In the genomic region with DNA sequence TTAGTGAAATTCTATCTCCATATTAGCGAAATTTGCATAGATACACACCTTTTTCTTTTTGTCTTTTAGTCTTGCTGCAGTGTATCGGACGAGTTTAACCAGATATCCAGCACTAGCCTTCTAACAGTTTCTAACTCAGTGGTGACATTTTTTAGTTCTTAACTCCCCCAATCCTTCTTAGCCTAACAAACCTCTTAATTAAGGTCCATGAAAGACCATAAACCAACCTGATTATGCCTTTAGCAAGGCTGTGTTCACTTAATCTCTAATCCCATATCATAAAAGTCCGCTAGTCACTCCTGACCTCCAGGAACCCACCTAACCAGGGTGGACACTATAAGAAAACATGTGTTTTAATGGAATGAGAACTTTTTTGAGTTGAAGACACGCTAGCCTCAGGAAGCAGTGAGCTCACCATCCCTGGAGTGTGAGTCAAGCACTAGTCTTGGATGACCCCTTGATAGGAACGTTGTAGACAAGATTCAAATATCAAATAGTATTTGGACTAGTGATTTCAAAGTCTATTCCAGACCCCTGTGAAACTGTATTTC, we compare ENCODE assay signal across 8 cellular contexts. TPM values are rescaled to one million over a fixed set of nuclear protein-coding genes. Genes with fewer than 3 reads are reported as not detected.
DNase-seq lines count a peak whose midpoint lies in the region; ATAC-seq, FAIRE-seq and TF ChIP-seq lines count a peak whose summit lies in the region.

No MANE protein-coding gene starts in this region.

- H3K4me3 Mint-ChIP-seq in astrocyte (ENCODE audit: unreplicated experiment), result peak overlapping the region; percentile 89

- H3K36me3 ChIP-seq in astrocyte (ENCODE audit: insufficient read depth, low read length) (peaks cover 3% of the 10 kb centered on the region), left lung (peaks cover 0 to 6% of the 10 kb centered on the region in 2 donors), thyroid gland (no peaks in the 10 kb centered on the region)

- peak overlapping the region; percentile 60 for H3K27ac Mint-ChIP-seq in astrocyte (ENCODE audit: unreplicated experiment)

- H3K9me3 Mint-ChIP-seq in astrocyte (ENCODE audit: unreplicated experiment), result no peaks in the 10 kb centered on the region

- peaks cover 70% of the 10 kb centered on the region for H3K79me2 ChIP-seq in astrocyte (ENCODE audit: insufficient read depth, low read length)

- no peak for TF ChIP-seq CTCF in astrocyte (IDR thresholded peaks at IDR 0.05; ENCODE audit: insufficient read depth, low read depth, low read length)
- no peak for TF ChIP-seq CTCF in left lung (IDR thresholded peaks at IDR 0.05)
- no peak for TF ChIP-seq CTCF in thyroid gland (IDR thresholded peaks at IDR 0.05)

- intact Hi-C loops in left lung (cut with DNase I) (no loop called here), thyroid gland (cut with DNase I) (loop anchor here (10.0 kb wide), 1 partner anchor 168 kb away; a partner anchor contains a TSS), posterior cingulate gyrus (cut with DNase I) (loop anchor here (5.0 kb wide), 1 partner anchor 61 kb away; a partner anchor contains a TSS)

- H3K4me3 ChIP-seq in astrocyte (ENCODE audit: insufficient read depth, low read depth, low read length), result peak overlapping the region; percentile 70
- H3K4me3 ChIP-seq in left lung, result peak overlapping the region; percentile 71 to 90
- H3K4me3 ChIP-seq in thyroid gland (replicated peaks in 1 of 3), result peak overlapping the region in 2 of 3 donors; percentile 2 to 59

- WGBS in thyroid gland, 2 donors, result 30 to 40% methylated on average over 6 of the region's 6 CpGs

- H3K27ac ChIP-seq in astrocyte (ENCODE audit: low read depth, low read length) (peak overlapping the region; percentile 92), left lung (peak overlapping the region; percentile 99 to 100), thyroid gland (peak overlapping the region; percentile 98 to 100 (median 100))

- H3K4me1 Mint-ChIP-seq in astrocyte (ENCODE audit: low read depth, unreplicated experiment), result peaks cover 6% of the 10 kb centered on the region

- ATAC-seq in left lung, result no peak
- no peak for ATAC-seq in GM18858 (IDR thresholded peaks at IDR 0.05; ENCODE audit: unreplicated experiment)

- no peaks in the 10 kb centered on the region for H4K20me1 ChIP-seq in astrocyte (ENCODE audit: insufficient read depth, low read length)

- H3K9me3 ChIP-seq in astrocyte (ENCODE audit: insufficient read depth, low read depth, low read length), result no peaks in the 10 kb centered on the region
- no peaks in the 10 kb centered on the region for H3K9me3 ChIP-seq in left lung
- H3K9me3 ChIP-seq in thyroid gland, result no peaks in the 10 kb centered on the region

- H3K9ac ChIP-seq in astrocyte (ENCODE audit: low read length), result peak overlapping the region; percentile 98

- H3K4me1 ChIP-seq in astrocyte (ENCODE audit: insufficient read depth, low read length), result peaks cover 19% of the 10 kb centered on the region
- peaks cover 0 to 35% of the 10 kb centered on the region in 2 donors for H3K4me1 ChIP-seq in left lung
- H3K4me1 ChIP-seq in thyroid gland, result peaks cover 0 to 20% of the 10 kb centered on the region in 2 donors

- TF ChIP-seq POLR2A in thyroid gland (IDR thresholded peaks at IDR 0.05), result no peak

- no peaks in the 10 kb centered on the region for H3K36me3 Mint-ChIP-seq in astrocyte (ENCODE audit: low read depth, unreplicated experiment)

- no peak overlapping the region for H2AFZ ChIP-seq in astrocyte (ENCODE audit: low read depth, low read length)

- peak overlapping the region; percentile 89 for H3K4me2 ChIP-seq in astrocyte (ENCODE audit: low read length)

- DNase-seq in GM03348 (ENCODE audit: low spot score) (peak; percentile 70), LoVo (ENCODE audit: low spot score) (peak; percentile 39), astrocyte (ENCODE audit: low read depth) (peak; percentile 86), left lung (no peak), thyroid gland (no peak), NCI-H146 (lab: John Stamatoyannopoulos, UW) (no peak), posterior cingulate gyrus (no peak)

- H3K27me3 ChIP-seq in astrocyte (ENCODE audit: insufficient read depth, low read length) (no peaks in the 10 kb centered on the region), left lung (no peaks in the 10 kb centered on the region), thyroid gland (no peaks in the 10 kb centered on the region)

- FAIRE-seq in astrocyte (lab: Jason Lieb, UNC), result peak; percentile 83

- H3K27me3 Mint-ChIP-seq in astrocyte (ENCODE audit: low read depth, unreplicated experiment), result no peaks in the 10 kb centered on the region

RNA-seq across cellular contexts. Expression of a gene that starts 9.4 kb away (rescaled TPM):
- total RNA-seq in astrocyte (13.4 and 16.7 TPM in 2 replicates), left lung (10 to 100 TPM; 36.8 to 43.1 TPM), thyroid gland (10 to 100 TPM; 52.3 to 77.3 (median 62.7) TPM)

RNA-seq across cellular contexts. Expression of a gene that starts 30.6 kb away (rescaled TPM):
- 2.8 and 4.3 TPM in 2 replicates for total RNA-seq in astrocyte
- under 1 TPM; 0.24 to 0.70 TPM for total RNA-seq in left lung
- not detected for total RNA-seq in thyroid gland

RNA-seq across cellular contexts. Expression of a gene that starts 58.8 kb away (rescaled TPM):
- total RNA-seq in astrocyte, result 0.38 and 0.70 TPM in 2 replicates
- 1 to 10 TPM; 7.3 to 8.9 TPM for total RNA-seq in left lung
- total RNA-seq in thyroid gland, result 10 to 100 TPM; 34.1 to 72.7 (median 49.5) TPM

Comparison
In these comparisons a context has a peak if more than half of its experiments do, and no peak if none do; other contexts are left out.
1. DNase-seq: peak in GM03348 (single experiment), LoVo (single experiment) and astrocyte (single experiment); none in left lung (0 of 2), thyroid gland (0 of 2), NCI-H146 (single experiment) and posterior cingulate gyrus (0 of 10).
2. H3K4me3 ChIP-seq: peak in every context shown above with its lines; median percentile 80 in left lung; 70 in astrocyte; 30 in thyroid gland.
3. intact Hi-C loops: an anchor here in thyroid gland (10.0 kb wide) and posterior cingulate gyrus (5.0 kb wide); none called in left lung.
4. Peak in every context shown above with its lines, with median percentiles within 50 percentile points of each other: H3K27ac ChIP-seq.